In genomic region chr20:49612127-49612738, GRCh38 we compare ENCODE assay signal across 20 cellular contexts. TPM values are rescaled to one million over a fixed set of nuclear protein-coding genes. Genes with fewer than 3 reads are reported as not detected.
DNase-seq lines count a peak whose midpoint lies in the region; ATAC-seq, FAIRE-seq and TF ChIP-seq lines count a peak whose summit lies in the region.
"Had no signal": no experiment of that assay in that cellular context is flagged by ENCODE, and none has a peak within 500 bp of the region (broad histone marks: within the 10 kb centered on the region; RNA-seq: fewer than 3 reads in every experiment).

No MANE protein-coding gene starts in this region.

- no peaks in the 10 kb centered on the region for H3K9me3 ChIP-seq in pancreas
- H3K9me3 ChIP-seq in H9 (ENCODE audit: control insufficient read depth, low read depth, low read length) = no peaks in the 10 kb centered on the region
- H3K9me3 ChIP-seq: left lung had no signal

- no peak overlapping the region for H4K8ac ChIP-seq in H9 (replicated peaks; ENCODE audit: insufficient read length, low read depth, low read length)

- no peak overlapping the region for H2BK20ac ChIP-seq in H9 (ENCODE audit: low read depth, low read length, poor library complexity, severe bottlenecking)

- no peak overlapping the region for H4K91ac ChIP-seq in H9 (ENCODE audit: insufficient read length, low read depth, low read length)

- no peaks in the 10 kb centered on the region for H3K36me3 ChIP-seq in pancreas
- H3K36me3 ChIP-seq: left lung had no signal

- H3K56ac ChIP-seq in H9 (ENCODE audit: insufficient read length, low read depth, low read length) = no peak overlapping the region

- H3K4me2 ChIP-seq in H9 (ENCODE audit: insufficient read depth, insufficient read length, low read length) = no peak overlapping the region

- H2AK5ac ChIP-seq in H9 (ENCODE audit: insufficient read length, low read length) = no peak overlapping the region

- DNase-seq in Right ventricle myocardium inferior (ENCODE audit: missing footprints) (peak; percentile 80), cardiac septum (ENCODE audit: low spot score) (no peak), hippocampal formation (lab: John Stamatoyannopoulos, UW) (peak; percentile 87 to 90), pancreas (peak in 4 of 6 donors; percentile 44 to 48 (median 45)), SW 1271 (lab: John Stamatoyannopoulos, UW) (no peak), NCI-H1417 treated with DMSO at 0.1 percent for 48 hours (lab: John Stamatoyannopoulos, UW) (no peak), CD14-positive monocyte (ENCODE audit: low spot score) (no peak), H9 (no peak)
- DNase-seq: 8988T; activated naive CD8-positive, alpha-beta T cell treated with anti-CD3 and anti-CD28 coated beads, Interleukin-2, amount 50 U/mL, for 24 hours; activated T-cell treated with anti-CD3 and anti-CD28 coated beads, Interleukin-2, amount 50 U/mL, for 24 hours; CD8-positive, alpha-beta T cell; cerebellar nuclear complex; HCEC 1CT; left lung; MV-4-11; NCI-H2171; stimulated activated naive B cell treated with anti-CD40 and anti-IgM and Interleukin-4, amounts not matched to agents 10 μg/mL and 1 μg/mL and 100 μg/mL, for 72 hours had no signal

- H3K4me1 ChIP-seq in pancreas = peaks cover 0 to 7% (median 0%) of the 10 kb centered on the region in 3 donors
- H3K4me1 ChIP-seq in H9 (ENCODE audit: insufficient read depth, low read length) = no peaks in the 10 kb centered on the region

- H4K5ac ChIP-seq in H9 (ENCODE audit: insufficient read length, low read depth, low read length) = no peak overlapping the region

- no peak overlapping the region for H3T11ph ChIP-seq in H9 (ENCODE audit: low read length)

- H2BK120ac ChIP-seq in H9 (ENCODE audit: low read depth, low read length, poor library complexity, severe bottlenecking) = no peak overlapping the region

- TF ChIP-seq CTCF in pancreas (IDR thresholded peaks at IDR 0.05) (no peak), CD14-positive monocyte (IDR thresholded peaks at IDR 0.05) (no peak), H9 (conservative IDR thresholded peaks at IDR 0.05) (no peak)

- peak overlapping the region in 3 of 4 donors; percentile 8 to 41 (median 30) for H3K27ac ChIP-seq in pancreas
- H3K27ac ChIP-seq in H9 (ENCODE audit: insufficient read length, low read depth, low read length) = no peak overlapping the region
- H3K27ac ChIP-seq: left lung had no signal

- H3K9me3 Mint-ChIP-seq in CD14-positive monocyte (peaks cover 0 to 3% (median 0%) of the 10 kb centered on the region in 7 donors), H9 (no peaks in the 10 kb centered on the region; a peak in 1 of 5 replicates)
- H3K9me3 Mint-ChIP-seq: activated naive CD8-positive, alpha-beta T cell treated with anti-CD3 and anti-CD28 coated beads, Interleukin-2, amount 50 U/mL, for 24 hours; activated T-cell treated with anti-CD3 and anti-CD28 coated beads, Interleukin-2, amount 50 U/mL, for 24 hours; CD8-positive, alpha-beta T cell; neural crest cell; stimulated activated naive B cell treated with anti-CD40 and anti-IgM and Interleukin-4, amounts not matched to agents 10 μg/mL and 1 μg/mL and 100 μg/mL, for 72 hours had no signal

- H3K9ac ChIP-seq in H9 (ENCODE audit: extremely low read depth, insufficient read length, low read length) = no peak overlapping the region

- no peak overlapping the region for H3K18ac ChIP-seq in H9 (ENCODE audit: insufficient read length, low read depth, low read length)

- no peaks in the 10 kb centered on the region for H3K79me1 ChIP-seq in H9 (ENCODE audit: insufficient read depth, low read depth, low read length, poor library complexity, severe bottlenecking)

- H3K4me1 Mint-ChIP-seq in CD14-positive monocyte = peaks cover 12% of the 10 kb centered on the region
- peaks cover 6 to 8% of the 10 kb centered on the region in 2 experiments for H3K4me1 Mint-ChIP-seq in H9

- H2BK12ac ChIP-seq in H9 (ENCODE audit: insufficient read length, low read depth, low read length) = no peak overlapping the region

- H3K4me3 Mint-ChIP-seq in CD14-positive monocyte (no peak overlapping the region), H9 (no peak overlapping the region)
- H3K4me3 Mint-ChIP-seq: activated naive CD8-positive, alpha-beta T cell treated with anti-CD3 and anti-CD28 coated beads, Interleukin-2, amount 50 U/mL, for 24 hours; activated T-cell treated with anti-CD3 and anti-CD28 coated beads, Interleukin-2, amount 50 U/mL, for 24 hours; CD8-positive, alpha-beta T cell; neural crest cell had no signal

- H3K36me3 Mint-ChIP-seq in CD14-positive monocyte = no peaks in the 10 kb centered on the region
- H3K36me3 Mint-ChIP-seq in H9 (ENCODE audit: insufficient read depth in 1 of 3, low read depth in 3 of 3) = no peaks in the 10 kb centered on the region
- H3K36me3 Mint-ChIP-seq: CD8-positive, alpha-beta T cell; stimulated activated naive B cell treated with anti-CD40 and anti-IgM and Interleukin-4, amounts not matched to agents 10 μg/mL and 1 μg/mL and 100 μg/mL, for 72 hours had no signal

- H3K14ac ChIP-seq in H9 (ENCODE audit: insufficient read depth, low read length) = no peak overlapping the region

- H2BK5ac ChIP-seq in H9 (ENCODE audit: insufficient read length, low read length) = no peak overlapping the region

- H2BK15ac ChIP-seq in H9 (ENCODE audit: low read depth, low read length) = no peak overlapping the region

- intact Hi-C loops in Right ventricle myocardium inferior (cut with DNase I) = loop anchor here (2.0 to 5.0 kb wide), 4 partner anchors 100 to 305 kb away; partner anchors contain the start of genes B4GALT5 and SPATA2
- intact Hi-C loops in cardiac septum (cut with DNase I) = loop anchor here (5.0 kb wide), 3 partner anchors 210 to 315 kb away; no protein-coding TSS in a partner anchor
- intact Hi-C loops in pancreas (cut with DNase I) = loop anchor here in 2 of 3 donors (5.0 kb wide), 1 partner anchor 230 kb away; no protein-coding TSS in a partner anchor
- intact Hi-C loops in CD14-positive monocyte (cut with micrococcal nuclease) = loop anchor here in 1 of 2 donors (5.0 kb wide), 1 partner anchor 315 kb away; no protein-coding TSS in a partner anchor

- H3K23me2 ChIP-seq in H9 (ENCODE audit: insufficient read length, low read depth, low read length, poor library complexity, severe bottlenecking) = peaks cover 7% of the 10 kb centered on the region

- no peaks in the 10 kb centered on the region for H3K79me2 ChIP-seq in H9 (ENCODE audit: insufficient read depth, low read length)

- H3K27ac Mint-ChIP-seq in CD14-positive monocyte = no peak overlapping the region
- H3K27ac Mint-ChIP-seq in H9 = no peak overlapping the region
- H3K27ac Mint-ChIP-seq: activated naive CD8-positive, alpha-beta T cell treated with anti-CD3 and anti-CD28 coated beads, Interleukin-2, amount 50 U/mL, for 24 hours; activated T-cell treated with anti-CD3 and anti-CD28 coated beads, Interleukin-2, amount 50 U/mL, for 24 hours; CD8-positive, alpha-beta T cell; stimulated activated naive B cell treated with anti-CD40 and anti-IgM and Interleukin-4, amounts not matched to agents 10 μg/mL and 1 μg/mL and 100 μg/mL, for 72 hours had no signal

- FAIRE-seq in pancreas (lab: Jason Lieb, UNC) = no peak
- FAIRE-seq: GM12891 had no signal

- ATAC-seq in Right ventricle myocardium inferior = peak; percentile 28
- peak; percentile 25 to 38 (median 34) for ATAC-seq in pancreas
- ATAC-seq: activated naive CD8-positive, alpha-beta T cell treated with anti-CD3 and anti-CD28 coated beads, Interleukin-2, amount 50 U/mL, for 24 hours; CD8-positive, alpha-beta T cell; left lung; stimulated activated naive B cell treated with anti-CD40 and anti-IgM and Interleukin-4, amounts not matched to agents 10 μg/mL and 1 μg/mL and 100 μg/mL, for 72 hours had no signal

- H3K27me3 ChIP-seq in pancreas (no peaks in the 10 kb centered on the region), H9 (ENCODE audit: insufficient read depth, low read length) (no peaks in the 10 kb centered on the region)

- no peak overlapping the region for H3K23ac ChIP-seq in H9 (ENCODE audit: insufficient read length, low read depth, low read length)

- no peak overlapping the region for H3K4ac ChIP-seq in H9 (ENCODE audit: low read depth, low read length)

- no peaks in the 10 kb centered on the region for H4K20me1 ChIP-seq in H9 (ENCODE audit: control insufficient read depth, insufficient read depth, insufficient read length)

- 61 to 66% methylated on average over 6 of the region's 6 CpGs for WGBS in pancreas, 2 donors
- WGBS in H9 (ENCODE audit: extremely low coverage, insufficient read length, low lambda C conversion rate) = no CpG with 5 or more reads among the region's 6 CpGs

- H3K27me3 Mint-ChIP-seq in CD14-positive monocyte (ENCODE audit: low read depth in 3 of 3) (peaks cover 8 to 13% (median 9%) of the 10 kb centered on the region in 3 donors), H9 (ENCODE audit: low read depth) (peaks cover 12% of the 10 kb centered on the region)

- no peak overlapping the region for H2AFZ ChIP-seq in H9 (ENCODE audit: low read length)

- no peak overlapping the region for H3K4me3 ChIP-seq in pancreas

RNA-seq across cellular contexts. Expression of gene PTGIS, which starts 44.3 kb away (rescaled TPM):
- 24.2 TPM for total RNA-seq in Right ventricle myocardium inferior
- 37.6 TPM for total RNA-seq in cardiac septum
- 10 to 100 TPM in 3 of 6 donors, 1 to 10 TPM in 3; 1.2 to 16.2 (median 6.6) TPM for total RNA-seq in pancreas
- 1 to 10 TPM; 1.6 to 3.5 TPM for polyA plus RNA-seq in pancreas
- not detected for polyA plus RNA-seq in CD14-positive monocyte
- 18.9 and 20.0 TPM in 2 replicates for total RNA-seq in H9 (2021)
- total RNA-seq: CD8-positive, alpha-beta T cell had no signal

Comparison
In these comparisons a context has a peak if more than half of its experiments do, and no peak if none do; other contexts are left out.
1. DNase-seq: peak in Right ventricle myocardium inferior (single experiment), hippocampal formation (2 of 2) and pancreas (4 of 6); none in cardiac septum (single experiment), SW 1271 (0 of 2), NCI-H1417 treated with DMSO at 0.1 percent for 48 hours (single experiment), CD14-positive monocyte (single experiment) and H9 (single experiment).